In the genomic region with DNA sequence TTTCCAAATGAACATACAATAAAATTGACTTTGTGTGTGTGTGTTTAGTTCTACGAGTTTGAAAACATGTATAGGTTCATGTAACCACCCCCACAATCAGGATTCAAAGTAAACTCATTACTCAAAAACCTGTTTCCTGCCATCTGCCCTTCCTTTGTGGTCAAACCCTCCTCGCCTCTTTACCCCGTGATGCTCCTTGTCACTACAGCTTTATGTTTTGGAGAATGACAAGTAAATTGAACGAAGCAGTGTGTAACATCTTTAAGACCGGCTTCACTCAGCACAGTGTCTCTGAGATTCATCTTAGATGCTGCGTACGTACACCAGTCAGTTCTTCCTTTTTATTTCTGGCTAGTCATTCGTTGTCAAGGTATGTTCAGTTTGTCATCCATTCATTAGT, we compare ENCODE assay signal across 13 cellular contexts.
DNase-seq lines count a peak whose midpoint lies in the region; ATAC-seq lines count a peak whose summit lies in the region.
"Had no signal": no experiment of that assay in that cellular context is flagged by ENCODE, and none has a peak within 500 bp of the region (broad histone marks: within the 10 kb centered on the region; RNA-seq: fewer than 3 reads in every experiment).

No MANE protein-coding gene starts in this region.

- peaks cover 11% of the 10 kb centered on the region for H3K9me3 Mint-ChIP-seq in memory B cell

- H3K27me3 Mint-ChIP-seq in memory B cell: peaks cover 11% of the 10 kb centered on the region

- H3K4me3 Mint-ChIP-seq in memory B cell: no peak overlapping the region

- no peak overlapping the region for H3K27ac Mint-ChIP-seq in memory B cell

- peak; percentile 67 for ATAC-seq in HG03460 (IDR thresholded peaks at IDR 0.05; ENCODE audit: unreplicated experiment)
- ATAC-seq in memory B cell (ENCODE audit: low read depth): peak; percentile 59
- no peak for ATAC-seq in HG02759 (IDR thresholded peaks at IDR 0.05; ENCODE audit: unreplicated experiment)
- ATAC-seq in GM21381 (IDR thresholded peaks at IDR 0.05; ENCODE audit: unreplicated experiment): no peak
- ATAC-seq: esophagus mucosa, HepG2 had no signal

- DNase-seq in AML-193 (lab: John Stamatoyannopoulos, UW): peak; percentile 51 to 69
- peak; percentile 17 to 27 for DNase-seq in activated CD4-positive, alpha-beta T cell treated with anti-CD3 and anti-CD28 coated beads, Interleukin-2, amount 50 U/mL, for 48 hours
- DNase-seq in memory B cell (ENCODE audit: low spot score in 2 of 2): no peak
- no peak for DNase-seq in globus pallidus (ENCODE audit: low spot score)
- DNase-seq in SKM-1 treated with dmso at 0.1 percent for 144 hours (lab: John Stamatoyannopoulos, UW; ENCODE audit: unreplicated experiment): no peak
- DNase-seq: GF-D8, NCI-H2107, RPMI8226 had no signal

- peaks cover 7% of the 10 kb centered on the region for H3K36me3 Mint-ChIP-seq in memory B cell

- peaks cover 6% of the 10 kb centered on the region for H3K4me1 Mint-ChIP-seq in memory B cell

Comparison
In these comparisons a context has a peak if more than half of its experiments do, and no peak if none do; other contexts are left out.
1. DNase-seq: peak in AML-193 (2 of 2) and activated CD4-positive, alpha-beta T cell treated with anti-CD3 and anti-CD28 coated beads, Interleukin-2, amount 50 U/mL, for 48 hours (2 of 2); none in memory B cell (0 of 2), globus pallidus (single experiment) and SKM-1 treated with dmso at 0.1 percent for 144 hours (single experiment).
2. ATAC-seq: peak in HG03460 (single experiment) and memory B cell (single experiment); none in HG02759 (single experiment) and GM21381 (single experiment).